ENCODE assay signal across 1 cellular context in the genomic region with DNA sequence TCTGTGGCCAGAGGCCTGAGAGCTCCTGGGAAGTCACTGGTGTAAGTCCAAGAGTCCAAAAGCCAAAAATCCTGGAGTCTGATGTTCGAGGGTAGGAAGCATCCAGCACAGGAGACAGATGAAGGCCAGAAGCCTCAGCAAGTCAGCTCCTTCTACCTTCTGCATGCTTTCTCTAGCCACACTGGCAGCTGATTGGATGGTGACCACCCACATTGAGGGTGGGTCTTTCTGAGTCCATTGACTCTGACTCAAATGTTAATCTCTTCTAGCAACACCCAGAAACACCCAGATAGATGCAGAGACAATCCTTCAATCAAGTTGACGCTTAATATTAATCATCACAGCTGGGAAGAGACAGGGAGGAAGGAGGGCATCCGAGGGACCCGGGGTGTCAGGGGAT.
TF ChIP-seq lines count a peak whose summit lies in the region.

No MANE protein-coding gene starts in this region.

TF ChIP-seq in GM23338, 12 proteins besides CTCF, POLR2A, EP300 and RAD21 (continued from another document):
- no peak for TF ChIP-seq REST (IDR thresholded peaks at IDR 0.05; ENCODE audit: unreplicated experiment)
- TF ChIP-seq ZNF331 (CRISPR knock-in tag; IDR thresholded peaks at IDR 0.05; ENCODE audit: low read depth) = no peak
- TF ChIP-seq EZH2 (IDR thresholded peaks at IDR 0.05; ENCODE audit: low read depth, unreplicated experiment) = no peak
- TF ChIP-seq, protein P1, sequence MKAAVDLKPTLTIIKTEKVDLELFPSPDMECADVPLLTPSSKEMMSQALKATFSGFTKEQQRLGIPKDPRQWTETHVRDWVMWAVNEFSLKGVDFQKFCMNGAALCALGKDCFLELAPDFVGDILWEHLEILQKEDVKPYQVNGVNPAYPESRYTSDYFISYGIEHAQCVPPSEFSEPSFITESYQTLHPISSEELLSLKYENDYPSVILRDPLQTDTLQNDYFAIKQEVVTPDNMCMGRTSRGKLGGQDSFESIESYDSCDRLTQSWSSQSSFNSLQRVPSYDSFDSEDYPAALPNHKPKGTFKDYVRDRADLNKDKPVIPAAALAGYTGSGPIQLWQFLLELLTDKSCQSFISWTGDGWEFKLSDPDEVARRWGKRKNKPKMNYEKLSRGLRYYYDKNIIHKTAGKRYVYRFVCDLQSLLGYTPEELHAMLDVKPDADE (IDR thresholded peaks at IDR 0.05) = no peak
- TF ChIP-seq ZNF114 (CRISPR knock-in tag; IDR thresholded peaks at IDR 0.05) = no peak
